Comparison of ENCODE assay signal across 16 cellular contexts in the genomic region with DNA sequence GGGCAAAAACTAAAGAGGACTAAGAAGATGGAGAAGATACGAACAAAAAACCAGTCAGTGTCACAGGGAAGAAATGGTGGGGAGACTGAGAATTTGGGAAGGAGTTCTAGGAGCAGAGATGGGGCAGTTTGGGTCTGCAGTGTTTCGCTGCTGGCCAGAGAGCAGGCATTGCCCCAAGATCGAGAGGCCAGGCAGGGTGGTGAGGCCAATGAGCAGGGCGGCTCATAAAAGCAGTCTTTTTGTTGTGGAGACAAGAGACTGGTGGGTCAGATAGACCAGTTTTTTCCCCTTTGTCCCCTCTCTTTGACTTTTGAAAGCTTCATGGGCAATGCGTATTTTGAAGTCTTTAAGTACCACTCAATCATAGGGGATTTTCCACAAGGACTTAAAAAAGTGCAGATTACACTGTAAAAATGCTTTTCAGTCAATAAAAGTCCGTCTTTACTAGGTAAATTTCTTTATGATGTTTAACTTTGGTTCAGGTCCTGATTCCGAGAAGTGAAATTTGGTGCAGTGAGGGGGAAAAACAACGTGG.
A peak's percentile ranks its signal among the peaks of the same experiment; 100 is the strongest.
DNase-seq lines count a peak whose midpoint lies in the region; ATAC-seq and TF ChIP-seq lines count a peak whose summit lies in the region.
"Had no signal": no experiment of that assay in that cellular context is flagged by ENCODE, and none has a peak within 500 bp of the region (broad histone marks: within the 10 kb centered on the region; RNA-seq: fewer than 3 reads in every experiment).

No MANE protein-coding gene starts in this region.

- no peak overlapping the region for H4K5ac ChIP-seq in H9 (ENCODE audit: insufficient read length, low read depth, low read length)

- H3K4me3 Mint-ChIP-seq in H9 (no peak overlapping the region), glutamatergic neuron (ENCODE audit: unreplicated experiment) (no peak overlapping the region)
- no peak overlapping the region for H3K4me3 Mint-ChIP-seq in activated T-cell treated with anti-CD3 and anti-CD28 coated beads, Interleukin-2, amount 50 U/mL, for 72 hours
- H3K4me3 Mint-ChIP-seq: CD4-positive, alpha-beta memory T cell had no signal

- H3K4me1 ChIP-seq in H9 (ENCODE audit: insufficient read depth, low read length) (no peaks in the 10 kb centered on the region), colonic mucosa (peaks cover 7% of the 10 kb centered on the region), neuronal stem cell (ENCODE audit: control insufficient read depth in 2 of 2, insufficient read depth in 1 of 2, low read depth in 1 of 2, low read length in 2 of 2) (peaks cover 0 to 8% of the 10 kb centered on the region in 2 donors)
- H3K4me1 ChIP-seq: A549, BE2C had no signal

- H3K23me2 ChIP-seq in H9 (ENCODE audit: insufficient read length, low read depth, low read length, poor library complexity, severe bottlenecking) = no peaks in the 10 kb centered on the region

- no peaks in the 10 kb centered on the region for H3K36me3 ChIP-seq in colonic mucosa
- H3K36me3 ChIP-seq in neuronal stem cell (replicated peaks in 1 of 2; ENCODE audit: control insufficient read depth in 2 of 2, insufficient read depth in 2 of 2, low read length in 2 of 2) = no peaks in the 10 kb centered on the region
- H3K36me3 ChIP-seq: BE2C had no signal

- H2AK5ac ChIP-seq in H9 (ENCODE audit: insufficient read length, low read length) (no peak overlapping the region), neuronal stem cell (ENCODE audit: low read depth, low read length) (no peak overlapping the region)

- no peaks in the 10 kb centered on the region for H3K36me3 Mint-ChIP-seq in H9 (ENCODE audit: insufficient read depth in 1 of 3, low read depth in 3 of 3)
- H3K36me3 Mint-ChIP-seq in glutamatergic neuron (ENCODE audit: unreplicated experiment) = no peaks in the 10 kb centered on the region
- no peaks in the 10 kb centered on the region for H3K36me3 Mint-ChIP-seq in activated T-cell treated with anti-CD3 and anti-CD28 coated beads, Interleukin-2, amount 50 U/mL, for 72 hours (ENCODE audit: insufficient read depth in 2 of 2)
- H3K36me3 Mint-ChIP-seq: CD4-positive, alpha-beta memory T cell had no signal

- H2BK5ac ChIP-seq in H9 (ENCODE audit: insufficient read length, low read length) = no peak overlapping the region
- no peak overlapping the region for H2BK5ac ChIP-seq in neuronal stem cell (ENCODE audit: low read length)

- H4K8ac ChIP-seq in H9 (replicated peaks; ENCODE audit: insufficient read length, low read depth, low read length) (no peak overlapping the region), neuronal stem cell (ENCODE audit: low read depth, low read length) (no peak overlapping the region)

- H3K27me3 Mint-ChIP-seq in H9 (ENCODE audit: low read depth) (no peaks in the 10 kb centered on the region), glutamatergic neuron (ENCODE audit: unreplicated experiment) (no peaks in the 10 kb centered on the region)
- no peaks in the 10 kb centered on the region for H3K27me3 Mint-ChIP-seq in activated T-cell treated with anti-CD3 and anti-CD28 coated beads, Interleukin-2, amount 50 U/mL, for 72 hours (ENCODE audit: low read depth)

- H3T11ph ChIP-seq in H9 (ENCODE audit: low read length) = no peak overlapping the region

- H2BK120ac ChIP-seq in H9 (ENCODE audit: low read depth, low read length, poor library complexity, severe bottlenecking) = no peak overlapping the region
- H2BK120ac ChIP-seq in neuronal stem cell (ENCODE audit: low read depth, low read length) = no peak overlapping the region

- H3K79me1 ChIP-seq in H9 (ENCODE audit: insufficient read depth, low read depth, low read length, poor library complexity, severe bottlenecking) = no peaks in the 10 kb centered on the region
- H3K79me1 ChIP-seq in neuronal stem cell (ENCODE audit: low read depth, low read length) = no peaks in the 10 kb centered on the region

- H2AFZ ChIP-seq in H9 (ENCODE audit: low read length) (no peak overlapping the region), neuronal stem cell (ENCODE audit: low read length) (no peak overlapping the region)

- intact Hi-C loops in colonic mucosa (cut with DNase I) = no loop called here
- intact Hi-C loops in left colon (cut with DNase I, micrococcal nuclease) = no loop called here

- H3K79me2 ChIP-seq in H9 (ENCODE audit: insufficient read depth, low read length) = no peaks in the 10 kb centered on the region

- peaks cover 23 to 28% of the 10 kb centered on the region in 2 experiments for H3K4me1 Mint-ChIP-seq in H9
- no peaks in the 10 kb centered on the region for H3K4me1 Mint-ChIP-seq in glutamatergic neuron (ENCODE audit: low read depth, unreplicated experiment)
- no peaks in the 10 kb centered on the region for H3K4me1 Mint-ChIP-seq in activated T-cell treated with anti-CD3 and anti-CD28 coated beads, Interleukin-2, amount 50 U/mL, for 72 hours (ENCODE audit: low read depth)
- H3K4me1 Mint-ChIP-seq: CD4-positive, alpha-beta memory T cell had no signal

- H3K4ac ChIP-seq in H9 (ENCODE audit: low read depth, low read length) (no peak overlapping the region), neuronal stem cell (ENCODE audit: low read length) (no peak overlapping the region)

- peak overlapping the region in 2 of 3 experiments; percentile 44 to 59; a peak in 4 of 7 replicates for H3K27ac Mint-ChIP-seq in H9
- H3K27ac Mint-ChIP-seq in glutamatergic neuron (ENCODE audit: unreplicated experiment) = no peak overlapping the region
- no peak overlapping the region for H3K27ac Mint-ChIP-seq in activated T-cell treated with anti-CD3 and anti-CD28 coated beads, Interleukin-2, amount 50 U/mL, for 72 hours
- H3K27ac Mint-ChIP-seq: CD4-positive, alpha-beta memory T cell had no signal

- H3K56ac ChIP-seq in H9 (ENCODE audit: insufficient read length, low read depth, low read length) = no peak overlapping the region

- H3K4me3 ChIP-seq in colonic mucosa (no peak overlapping the region), neuronal stem cell (ENCODE audit: low read length in 2 of 2) (no peak overlapping the region)
- H3K4me3 ChIP-seq: A549 had no signal

- H4K91ac ChIP-seq in H9 (ENCODE audit: insufficient read length, low read depth, low read length) (no peak overlapping the region), neuronal stem cell (ENCODE audit: low read depth, low read length, poor library complexity) (no peak overlapping the region)

- H3K14ac ChIP-seq in H9 (ENCODE audit: insufficient read depth, low read length) (no peak overlapping the region), neuronal stem cell (ENCODE audit: low read length) (no peak overlapping the region)

- H2BK15ac ChIP-seq in H9 (ENCODE audit: low read depth, low read length) = no peak overlapping the region
- H2BK15ac ChIP-seq in neuronal stem cell (ENCODE audit: low read length) = no peak overlapping the region

- no CpG with 5 or more reads among the region's 8 CpGs for WGBS in H9 (ENCODE audit: extremely low coverage, insufficient read length, low lambda C conversion rate)
- WGBS in neuronal stem cell (ENCODE audit: extremely low coverage in 2 of 2, insufficient read length in 2 of 2, insufficient replicate concordance in 1 of 2), 2 donors = no CpG with 5 or more reads among the region's 8 CpGs

- no peak overlapping the region for H2BK20ac ChIP-seq in H9 (ENCODE audit: low read depth, low read length, poor library complexity, severe bottlenecking)

- ATAC-seq in left colon (peak; percentile 27), GM21723 (IDR thresholded peaks at IDR 0.05; ENCODE audit: unreplicated experiment) (no peak)
- no peak for ATAC-seq in activated T-cell treated with anti-CD3 and anti-CD28 coated beads, Interleukin-2, amount 50 U/mL, for 72 hours (replicated peaks in 1 of 2)
- ATAC-seq: A549, HepG2 had no signal

- H3K9me3 Mint-ChIP-seq in H9 = no peaks in the 10 kb centered on the region
- no peaks in the 10 kb centered on the region for H3K9me3 Mint-ChIP-seq in glutamatergic neuron (ENCODE audit: unreplicated experiment)
- no peaks in the 10 kb centered on the region for H3K9me3 Mint-ChIP-seq in activated T-cell treated with anti-CD3 and anti-CD28 coated beads, Interleukin-2, amount 50 U/mL, for 72 hours

- DNase-seq in H9 (no peak), colonic mucosa (peak; percentile 59), left colon (peak in 1 of 2 donors; percentile 42), neuronal stem cell (ENCODE audit: low spot score) (no peak), MV-4-11 (lab: John Stamatoyannopoulos, UW) (no peak), glutamatergic neuron (no peak)
- no peak for DNase-seq in activated T-cell treated with anti-CD3 and anti-CD28 coated beads, Interleukin-2, amount 50 U/mL, for 72 hours
- DNase-seq: BE2C; CD4-positive, alpha-beta memory T cell; DMS153; DMS79 treated with DMSO at 0.1 percent for 48 hours; EL had no signal

- H3K9me3 ChIP-seq in H9 (ENCODE audit: control insufficient read depth, low read depth, low read length) (no peaks in the 10 kb centered on the region), colonic mucosa (no peaks in the 10 kb centered on the region), neuronal stem cell (replicated peaks in 1 of 2; ENCODE audit: control insufficient read depth in 2 of 2, insufficient read depth in 1 of 2, low read depth in 1 of 2, low read length in 2 of 2) (no peaks in the 10 kb centered on the region)
- H3K9me3 ChIP-seq: A549, BE2C had no signal

- H3K27ac ChIP-seq in H9 (ENCODE audit: insufficient read length, low read depth, low read length) (no peak overlapping the region), colonic mucosa (peak overlapping the region; percentile 77), neuronal stem cell (replicated peaks; ENCODE audit: low read length) (no peak overlapping the region)
- H3K27ac ChIP-seq: A549, C4-2B had no signal

- TF ChIP-seq CTCF in H9 (conservative IDR thresholded peaks at IDR 0.05) (no peak), colonic mucosa (IDR thresholded peaks at IDR 0.05) (no peak), glutamatergic neuron (IDR thresholded peaks at IDR 0.05; ENCODE audit: partially characterized antibody, unreplicated experiment) (no peak)

- H2BK12ac ChIP-seq in H9 (ENCODE audit: insufficient read length, low read depth, low read length) (no peak overlapping the region), neuronal stem cell (ENCODE audit: low read length) (no peak overlapping the region)

- H3K23ac ChIP-seq in H9 (ENCODE audit: insufficient read length, low read depth, low read length) (no peak overlapping the region), neuronal stem cell (ENCODE audit: low read depth, low read length, poor library complexity) (no peak overlapping the region)

- no peaks in the 10 kb centered on the region for H4K20me1 ChIP-seq in H9 (ENCODE audit: control insufficient read depth, insufficient read depth, insufficient read length)

- H3K27me3 ChIP-seq in H9 (ENCODE audit: insufficient read depth, low read length) (no peaks in the 10 kb centered on the region), colonic mucosa (no peaks in the 10 kb centered on the region), neuronal stem cell (ENCODE audit: control insufficient read depth in 3 of 3, insufficient read depth in 3 of 3, low read depth in 1 of 3, low read length in 3 of 3) (peaks cover 0 to 8% (median 0%) of the 10 kb centered on the region in 3 experiments)

- H3K9ac ChIP-seq in H9 (ENCODE audit: extremely low read depth, insufficient read length, low read length) (no peak overlapping the region), colonic mucosa (ENCODE audit: low read depth in 2 of 2, low read length in 2 of 2) (peak overlapping the region in 1 of 2 donors; percentile 59), neuronal stem cell (ENCODE audit: low read depth, low read length, poor library complexity) (no peak overlapping the region)

- no peak overlapping the region for H3K18ac ChIP-seq in H9 (ENCODE audit: insufficient read length, low read depth, low read length)
- peak overlapping the region; percentile 77 for H3K18ac ChIP-seq in neuronal stem cell (ENCODE audit: low read length)

- H3K4me2 ChIP-seq in H9 (ENCODE audit: insufficient read depth, insufficient read length, low read length) (no peak overlapping the region), neuronal stem cell (ENCODE audit: insufficient read depth, low read length, poor library complexity, severe bottlenecking) (no peak overlapping the region)
- H3K4me2 ChIP-seq: A549 had no signal

Comparison
In these comparisons a context has a peak if more than half of its experiments do, and no peak if none do; other contexts are left out.
1. H3K27ac Mint-ChIP-seq: peak in H9 (2 of 3); none in glutamatergic neuron (single experiment) and activated T-cell treated with anti-CD3 and anti-CD28 coated beads, Interleukin-2, amount 50 U/mL, for 72 hours (single experiment).